5 cellular contexts compared by ENCODE assay signal in the genomic region with DNA sequence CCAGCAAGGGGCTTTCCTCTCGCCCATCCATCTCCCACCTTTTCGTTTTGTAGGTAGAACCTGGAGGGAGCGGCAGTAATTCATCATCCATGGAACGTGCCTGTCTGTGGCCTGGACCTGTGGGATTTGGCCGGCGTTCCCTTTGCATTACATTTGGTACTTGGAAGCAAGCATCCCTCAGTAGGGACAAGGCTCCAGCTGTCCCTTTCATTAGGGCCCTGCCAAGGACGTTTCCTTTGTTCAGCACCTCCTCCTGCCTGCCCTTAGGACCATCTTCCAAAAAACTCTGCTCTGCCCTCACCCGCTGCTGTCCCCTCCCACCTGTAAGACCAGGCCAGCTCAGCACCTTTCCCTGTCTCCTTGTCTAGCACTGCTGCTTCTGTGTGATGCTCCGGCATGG.
"Had no signal": no experiment of that assay in that cellular context is flagged by ENCODE, and none has a peak within 500 bp of the region (broad histone marks: within the 10 kb centered on the region; RNA-seq: fewer than 3 reads in every experiment).

No MANE protein-coding gene starts in this region.

- ATAC-seq: GM23338, K562 had no signal

- DNase-seq: H9, HCEC 1CT, IMR-90 had no signal

- H3K4me3 ChIP-seq: GM23338, K562 had no signal
